In the genomic region with DNA sequence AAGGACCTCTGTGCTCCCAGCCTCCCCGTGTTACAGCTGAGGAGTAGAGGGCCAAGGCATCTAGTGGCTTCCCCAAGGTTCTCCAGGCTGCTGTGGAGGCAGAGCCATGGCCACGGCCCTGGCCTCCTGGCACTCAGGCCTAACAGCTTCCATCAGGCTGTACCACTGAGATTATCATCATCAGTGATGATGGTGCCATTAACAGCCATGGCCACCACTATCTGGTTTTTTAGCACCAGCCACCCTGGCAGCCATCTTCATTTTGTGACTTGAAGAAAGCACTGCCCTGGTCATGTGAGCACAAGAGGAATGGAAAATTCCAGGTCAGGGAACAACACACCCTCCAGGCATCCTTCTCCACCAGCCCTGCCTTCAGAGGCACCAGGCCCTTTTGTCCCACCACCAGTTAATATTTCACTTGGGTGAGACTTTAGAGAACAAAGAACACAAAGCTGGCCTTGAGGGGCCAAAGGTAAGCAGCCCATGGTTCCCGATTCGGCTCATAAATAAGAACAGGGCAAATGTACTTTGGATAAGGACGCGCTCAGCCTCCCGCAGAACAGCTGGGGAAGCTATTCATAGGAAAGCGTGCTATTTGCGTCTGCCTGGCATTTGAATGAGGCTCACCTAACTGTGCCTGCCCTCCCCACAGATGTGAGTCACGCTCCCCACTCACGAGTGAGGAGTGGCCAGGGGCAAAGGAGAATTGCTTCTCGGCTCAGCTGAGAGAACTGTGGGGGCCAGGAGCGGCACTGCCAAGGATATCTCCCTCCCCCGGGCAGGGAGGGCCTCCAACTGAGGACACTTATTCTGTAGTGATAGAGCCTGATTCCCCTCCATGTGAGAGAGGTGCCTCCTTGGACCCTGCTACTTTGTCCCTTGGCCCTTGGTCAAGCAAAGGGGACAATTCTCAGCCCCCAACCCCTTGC, we compare ENCODE assay signal across 1 cellular context.
A peak's percentile ranks its signal among the peaks of the same experiment; 100 is the strongest.
TF ChIP-seq lines count a peak whose summit lies in the region.

No MANE protein-coding gene starts in this region.

TF ChIP-seq in HepG2, 621 proteins besides CTCF, POLR2A, EP300 and RAD21 (continued from another document and continues in another):
- TF ChIP-seq KDM5B (CRISPR knock-in tag; IDR thresholded peaks at IDR 0.05; ENCODE audit: borderline replicate concordance), result peak; percentile 77; the same call in 1 of the 2 replicates
- no peak for TF ChIP-seq HNRNPLL (IDR thresholded peaks at IDR 0.05; ENCODE audit: low read depth, low read length, poor library complexity, severe bottlenecking)
- TF ChIP-seq, protein P1, sequence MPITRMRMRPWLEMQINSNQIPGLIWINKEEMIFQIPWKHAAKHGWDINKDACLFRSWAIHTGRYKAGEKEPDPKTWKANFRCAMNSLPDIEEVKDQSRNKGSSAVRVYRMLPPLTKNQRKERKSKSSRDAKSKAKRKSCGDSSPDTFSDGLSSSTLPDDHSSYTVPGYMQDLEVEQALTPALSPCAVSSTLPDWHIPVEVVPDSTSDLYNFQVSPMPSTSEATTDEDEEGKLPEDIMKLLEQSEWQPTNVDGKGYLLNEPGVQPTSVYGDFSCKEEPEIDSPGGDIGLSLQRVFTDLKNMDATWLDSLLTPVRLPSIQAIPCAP (CRISPR knock-in tag; IDR thresholded peaks at IDR 0.05; ENCODE audit: low read depth), result 0 out of 2 replicates have a peak, but pooled peaks have one; percentile 54
- peak; percentile 97 for TF ChIP-seq DRAP1 (CRISPR knock-in tag; IDR thresholded peaks at IDR 0.05)
- TF ChIP-seq, protein P2, sequence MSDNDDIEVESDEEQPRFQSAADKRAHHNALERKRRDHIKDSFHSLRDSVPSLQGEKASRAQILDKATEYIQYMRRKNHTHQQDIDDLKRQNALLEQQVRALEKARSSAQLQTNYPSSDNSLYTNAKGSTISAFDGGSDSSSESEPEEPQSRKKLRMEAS (IDR thresholded peaks at IDR 0.05), result peak; percentile 77
- no peak for TF ChIP-seq NFRKB (IDR thresholded peaks at IDR 0.05)
- TF ChIP-seq EEA1 (CRISPR knock-in tag; IDR thresholded peaks at IDR 0.05; ENCODE audit: borderline replicate concordance), result no peak
- TF ChIP-seq, protein P3, sequence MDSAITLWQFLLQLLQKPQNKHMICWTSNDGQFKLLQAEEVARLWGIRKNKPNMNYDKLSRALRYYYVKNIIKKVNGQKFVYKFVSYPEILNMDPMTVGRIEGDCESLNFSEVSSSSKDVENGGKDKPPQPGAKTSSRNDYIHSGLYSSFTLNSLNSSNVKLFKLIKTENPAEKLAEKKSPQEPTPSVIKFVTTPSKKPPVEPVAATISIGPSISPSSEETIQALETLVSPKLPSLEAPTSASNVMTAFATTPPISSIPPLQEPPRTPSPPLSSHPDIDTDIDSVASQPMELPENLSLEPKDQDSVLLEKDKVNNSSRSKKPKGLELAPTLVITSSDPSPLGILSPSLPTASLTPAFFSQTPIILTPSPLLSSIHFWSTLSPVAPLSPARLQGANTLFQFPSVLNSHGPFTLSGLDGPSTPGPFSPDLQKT (CRISPR knock-in tag; IDR thresholded peaks at IDR 0.05; ENCODE audit: borderline replicate concordance), result no peak
- TF ChIP-seq ATF6 (CRISPR knock-in tag; conservative IDR thresholded peaks at IDR 0.05), result no peak
- TF ChIP-seq ZNF549 (CRISPR knock-in tag; IDR thresholded peaks at IDR 0.05), result no peak
- TF ChIP-seq CCAR2 (optimal IDR thresholded peaks at IDR 0.05; ENCODE audit: low read depth, low read length), result no peak
- TF ChIP-seq NCOA2 (CRISPR knock-in tag; IDR thresholded peaks at IDR 0.05), result peak; percentile 94
- peak; percentile 89 for TF ChIP-seq DPF2 (CRISPR knock-in tag; IDR thresholded peaks at IDR 0.05; ENCODE audit: borderline replicate concordance, low read depth)
- no peak for TF ChIP-seq TAF15 (IDR thresholded peaks at IDR 0.05; ENCODE audit: low read depth, low read length, poor library complexity, severe bottlenecking)
- TF ChIP-seq HMGA1 (CRISPR knock-in tag; conservative IDR thresholded peaks at IDR 0.05), result no peak
- TF ChIP-seq ARID5B (CRISPR knock-in tag; IDR thresholded peaks at IDR 0.05), result peak; percentile 92
- peak; percentile 77; the same call in 1 of the 2 replicates for TF ChIP-seq YEATS4 (CRISPR knock-in tag; IDR thresholded peaks at IDR 0.05; ENCODE audit: borderline replicate concordance)
- TF ChIP-seq, protein P4, sequence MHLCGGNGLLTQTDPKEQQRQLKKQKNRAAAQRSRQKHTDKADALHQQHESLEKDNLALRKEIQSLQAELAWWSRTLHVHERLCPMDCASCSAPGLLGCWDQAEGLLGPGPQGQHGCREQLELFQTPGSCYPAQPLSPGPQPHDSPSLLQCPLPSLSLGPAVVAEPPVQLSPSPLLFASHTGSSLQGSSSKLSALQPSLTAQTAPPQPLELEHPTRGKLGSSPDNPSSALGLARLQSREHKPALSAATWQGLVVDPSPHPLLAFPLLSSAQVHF (CRISPR knock-in tag; IDR thresholded peaks at IDR 0.05), result no peak
- peak; percentile 33; the same call in 1 of the 2 replicates for TF ChIP-seq KMT2A (CRISPR knock-in tag; IDR thresholded peaks at IDR 0.05)
- no peak for TF ChIP-seq HNRNPUL1 (IDR thresholded peaks at IDR 0.05; ENCODE audit: low read depth, low read length)
- TF ChIP-seq SP5 (CRISPR knock-in tag; IDR thresholded peaks at IDR 0.05; ENCODE audit: borderline replicate concordance, low read depth), result peak; percentile 33
- peak; percentile 51 for TF ChIP-seq ZNF143 (CRISPR knock-in tag; IDR thresholded peaks at IDR 0.05)
- TF ChIP-seq, protein P5, sequence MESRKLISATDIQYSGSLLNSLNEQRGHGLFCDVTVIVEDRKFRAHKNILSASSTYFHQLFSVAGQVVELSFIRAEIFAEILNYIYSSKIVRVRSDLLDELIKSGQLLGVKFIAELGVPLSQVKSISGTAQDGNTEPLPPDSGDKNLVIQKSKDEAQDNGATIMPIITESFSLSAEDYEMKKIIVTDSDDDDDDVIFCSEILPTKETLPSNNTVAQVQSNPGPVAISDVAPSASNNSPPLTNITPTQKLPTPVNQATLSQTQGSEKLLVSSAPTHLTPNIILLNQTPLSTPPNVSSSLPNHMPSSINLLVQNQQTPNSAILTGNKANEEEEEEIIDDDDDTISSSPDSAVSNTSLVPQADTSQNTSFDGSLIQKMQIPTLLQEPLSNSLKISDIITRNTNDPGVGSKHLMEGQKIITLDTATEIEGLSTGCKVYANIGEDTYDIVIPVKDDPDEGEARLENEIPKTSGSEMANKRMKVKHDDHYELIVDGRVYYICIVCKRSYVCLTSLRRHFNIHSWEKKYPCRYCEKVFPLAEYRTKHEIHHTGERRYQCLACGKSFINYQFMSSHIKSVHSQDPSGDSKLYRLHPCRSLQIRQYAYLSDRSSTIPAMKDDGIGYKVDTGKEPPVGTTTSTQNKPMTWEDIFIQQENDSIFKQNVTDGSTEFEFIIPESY (CRISPR knock-in tag; IDR thresholded peaks at IDR 0.05), result no peak
- no peak for TF ChIP-seq IKZF1 (IDR thresholded peaks at IDR 0.05)
- no peak for TF ChIP-seq ZSCAN25 (CRISPR knock-in tag; IDR thresholded peaks at IDR 0.05)
- TF ChIP-seq SATB2 (CRISPR knock-in tag; IDR thresholded peaks at IDR 0.05), result no peak
- peak; percentile 96 for TF ChIP-seq ZSCAN29 (CRISPR knock-in tag; conservative IDR thresholded peaks at IDR 0.05)
- TF ChIP-seq, protein P6, sequence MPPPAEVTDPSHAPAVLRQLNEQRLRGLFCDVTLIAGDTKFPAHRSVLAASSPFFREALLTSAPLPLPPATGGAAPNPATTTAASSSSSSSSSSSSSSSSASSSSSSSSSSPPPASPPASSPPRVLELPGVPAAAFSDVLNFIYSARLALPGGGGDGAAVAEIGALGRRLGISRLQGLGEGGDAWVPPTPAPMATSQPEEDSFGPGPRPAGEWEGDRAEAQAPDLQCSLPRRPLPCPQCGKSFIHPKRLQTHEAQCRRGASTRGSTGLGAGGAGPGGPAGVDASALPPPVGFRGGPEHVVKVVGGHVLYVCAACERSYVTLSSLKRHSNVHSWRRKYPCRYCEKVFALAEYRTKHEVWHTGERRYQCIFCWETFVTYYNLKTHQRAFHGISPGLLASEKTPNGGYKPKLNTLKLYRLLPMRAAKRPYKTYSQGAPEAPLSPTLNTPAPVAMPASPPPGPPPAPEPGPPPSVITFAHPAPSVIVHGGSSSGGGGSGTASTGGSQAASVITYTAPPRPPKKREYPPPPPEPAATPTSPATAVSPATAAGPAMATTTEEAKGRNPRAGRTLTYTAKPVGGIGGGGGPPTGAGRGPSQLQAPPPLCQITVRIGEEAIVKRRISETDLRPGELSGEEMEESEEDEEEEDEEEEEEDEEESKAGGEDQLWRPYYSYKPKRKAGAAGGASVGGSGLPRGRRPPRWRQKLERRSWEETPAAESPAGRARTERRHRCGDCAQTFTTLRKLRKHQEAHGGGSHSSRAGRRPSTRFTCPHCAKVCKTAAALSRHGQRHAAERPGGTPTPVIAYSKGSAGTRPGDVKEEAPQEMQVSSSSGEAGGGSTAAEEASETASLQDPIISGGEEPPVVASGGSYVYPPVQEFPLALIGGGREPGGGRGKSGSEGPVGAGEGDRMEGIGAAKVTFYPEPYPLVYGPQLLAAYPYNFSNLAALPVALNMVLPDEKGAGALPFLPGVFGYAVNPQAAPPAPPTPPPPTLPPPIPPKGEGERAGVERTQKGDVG (CRISPR knock-in tag; IDR thresholded peaks at IDR 0.05; ENCODE audit: borderline replicate concordance), result no peak
- TF ChIP-seq NR3C1 (CRISPR knock-in tag; IDR thresholded peaks at IDR 0.05), result no peak
- no peak for TF ChIP-seq ZNF562 (CRISPR knock-in tag; IDR thresholded peaks at IDR 0.05; ENCODE audit: borderline replicate concordance)
- TF ChIP-seq MAZ (IDR thresholded peaks at IDR 0.05; ENCODE audit: borderline replicate concordance, low read depth, low read length), result peak; percentile 37; the same call in 1 of the 2 replicates
- peak; percentile 80 for TF ChIP-seq MAZ (CRISPR knock-in tag; IDR thresholded peaks at IDR 0.05; ENCODE audit: low read depth)
- no peak for TF ChIP-seq ZNF768 (CRISPR knock-in tag; IDR thresholded peaks at IDR 0.05)
- TF ChIP-seq ZNF430 (CRISPR knock-in tag; IDR thresholded peaks at IDR 0.05), result peak; percentile 91
- no peak for TF ChIP-seq RFXANK (CRISPR knock-in tag; IDR thresholded peaks at IDR 0.05)
- no peak for TF ChIP-seq MTF1 (CRISPR knock-in tag; IDR thresholded peaks at IDR 0.05)
- TF ChIP-seq ZNF652 (CRISPR knock-in tag; IDR thresholded peaks at IDR 0.05; ENCODE audit: borderline replicate concordance, low read depth), result no peak
- no peak for TF ChIP-seq ZNF557 (CRISPR knock-in tag; IDR thresholded peaks at IDR 0.05)
- peak; percentile 99 for TF ChIP-seq MEF2D (CRISPR knock-in tag; IDR thresholded peaks at IDR 0.05)
- TF ChIP-seq, protein P7, sequence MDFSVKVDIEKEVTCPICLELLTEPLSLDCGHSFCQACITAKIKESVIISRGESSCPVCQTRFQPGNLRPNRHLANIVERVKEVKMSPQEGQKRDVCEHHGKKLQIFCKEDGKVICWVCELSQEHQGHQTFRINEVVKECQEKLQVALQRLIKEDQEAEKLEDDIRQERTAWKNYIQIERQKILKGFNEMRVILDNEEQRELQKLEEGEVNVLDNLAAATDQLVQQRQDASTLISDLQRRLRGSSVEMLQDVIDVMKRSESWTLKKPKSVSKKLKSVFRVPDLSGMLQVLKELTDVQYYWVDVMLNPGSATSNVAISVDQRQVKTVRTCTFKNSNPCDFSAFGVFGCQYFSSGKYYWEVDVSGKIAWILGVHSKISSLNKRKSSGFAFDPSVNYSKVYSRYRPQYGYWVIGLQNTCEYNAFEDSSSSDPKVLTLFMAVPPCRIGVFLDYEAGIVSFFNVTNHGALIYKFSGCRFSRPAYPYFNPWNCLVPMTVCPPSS (IDR thresholded peaks at IDR 0.05), result no peak
- peak; percentile 97; the same call in 1 of the 2 replicates for TF ChIP-seq ZNF350 (CRISPR knock-in tag; IDR thresholded peaks at IDR 0.05; ENCODE audit: borderline replicate concordance, low read depth)
- TF ChIP-seq ZNF678 (CRISPR knock-in tag; IDR thresholded peaks at IDR 0.05), result no peak; the same call in none of the 2 replicates
- no peak for TF ChIP-seq ZEB1 (IDR thresholded peaks at IDR 0.05; ENCODE audit: insufficient replicate concordance, low read depth)
